1 cellular context compared by ENCODE assay signal in the genomic region with DNA sequence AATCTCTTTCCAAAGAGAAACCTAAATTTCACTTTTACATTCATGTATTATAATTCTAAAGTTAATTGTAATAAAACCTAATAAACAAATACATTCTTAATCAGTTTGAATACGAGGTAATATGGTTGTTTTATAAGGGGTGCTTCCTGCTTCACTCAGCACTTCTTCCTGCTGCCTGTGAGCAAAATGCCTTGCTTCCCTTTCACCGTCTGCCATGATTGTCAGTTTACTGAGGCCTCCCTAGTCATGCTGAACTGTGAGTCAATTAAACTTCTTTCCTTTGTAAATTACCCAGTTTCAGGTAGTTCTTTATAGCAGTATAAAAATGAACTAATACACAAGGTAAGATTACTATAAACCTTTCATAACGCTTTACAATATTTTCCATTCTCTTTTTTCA.
TF ChIP-seq lines count a peak whose summit lies in the region.

No MANE protein-coding gene starts in this region.

TF ChIP-seq in WTC11, 78 proteins besides CTCF, POLR2A, EP300 and RAD21:
- TF ChIP-seq, protein P1, sequence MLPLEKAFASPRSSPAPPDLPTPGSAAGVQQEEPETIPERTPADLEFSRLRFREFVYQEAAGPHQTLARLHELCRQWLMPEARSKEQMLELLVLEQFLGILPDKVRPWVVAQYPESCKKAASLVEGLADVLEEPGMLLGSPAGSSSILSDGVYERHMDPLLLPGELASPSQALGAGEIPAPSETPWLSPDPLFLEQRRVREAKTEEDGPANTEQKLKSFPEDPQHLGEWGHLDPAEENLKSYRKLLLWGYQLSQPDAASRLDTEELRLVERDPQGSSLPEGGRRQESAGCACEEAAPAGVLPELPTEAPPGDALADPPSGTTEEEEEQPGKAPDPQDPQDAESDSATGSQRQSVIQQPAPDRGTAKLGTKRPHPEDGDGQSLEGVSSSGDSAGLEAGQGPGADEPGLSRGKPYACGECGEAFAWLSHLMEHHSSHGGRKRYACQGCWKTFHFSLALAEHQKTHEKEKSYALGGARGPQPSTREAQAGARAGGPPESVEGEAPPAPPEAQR (CRISPR knock-in tag; IDR thresholded peaks at IDR 0.05), result no peak
- TF ChIP-seq, protein P2, sequence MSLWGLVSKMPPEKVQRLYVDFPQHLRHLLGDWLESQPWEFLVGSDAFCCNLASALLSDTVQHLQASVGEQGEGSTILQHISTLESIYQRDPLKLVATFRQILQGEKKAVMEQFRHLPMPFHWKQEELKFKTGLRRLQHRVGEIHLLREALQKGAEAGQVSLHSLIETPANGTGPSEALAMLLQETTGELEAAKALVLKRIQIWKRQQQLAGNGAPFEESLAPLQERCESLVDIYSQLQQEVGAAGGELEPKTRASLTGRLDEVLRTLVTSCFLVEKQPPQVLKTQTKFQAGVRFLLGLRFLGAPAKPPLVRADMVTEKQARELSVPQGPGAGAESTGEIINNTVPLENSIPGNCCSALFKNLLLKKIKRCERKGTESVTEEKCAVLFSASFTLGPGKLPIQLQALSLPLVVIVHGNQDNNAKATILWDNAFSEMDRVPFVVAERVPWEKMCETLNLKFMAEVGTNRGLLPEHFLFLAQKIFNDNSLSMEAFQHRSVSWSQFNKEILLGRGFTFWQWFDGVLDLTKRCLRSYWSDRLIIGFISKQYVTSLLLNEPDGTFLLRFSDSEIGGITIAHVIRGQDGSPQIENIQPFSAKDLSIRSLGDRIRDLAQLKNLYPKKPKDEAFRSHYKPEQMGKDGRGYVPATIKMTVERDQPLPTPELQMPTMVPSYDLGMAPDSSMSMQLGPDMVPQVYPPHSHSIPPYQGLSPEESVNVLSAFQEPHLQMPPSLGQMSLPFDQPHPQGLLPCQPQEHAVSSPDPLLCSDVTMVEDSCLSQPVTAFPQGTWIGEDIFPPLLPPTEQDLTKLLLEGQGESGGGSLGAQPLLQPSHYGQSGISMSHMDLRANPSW (CRISPR knock-in tag; conservative IDR thresholded peaks at IDR 0.05; ENCODE audit: low read depth), result no peak
- TF ChIP-seq NR2C2 (CRISPR knock-in tag; IDR thresholded peaks at IDR 0.05), result no peak
- no peak for TF ChIP-seq MYBL2 (CRISPR knock-in tag; IDR thresholded peaks at IDR 0.05)
- TF ChIP-seq, protein P3, sequence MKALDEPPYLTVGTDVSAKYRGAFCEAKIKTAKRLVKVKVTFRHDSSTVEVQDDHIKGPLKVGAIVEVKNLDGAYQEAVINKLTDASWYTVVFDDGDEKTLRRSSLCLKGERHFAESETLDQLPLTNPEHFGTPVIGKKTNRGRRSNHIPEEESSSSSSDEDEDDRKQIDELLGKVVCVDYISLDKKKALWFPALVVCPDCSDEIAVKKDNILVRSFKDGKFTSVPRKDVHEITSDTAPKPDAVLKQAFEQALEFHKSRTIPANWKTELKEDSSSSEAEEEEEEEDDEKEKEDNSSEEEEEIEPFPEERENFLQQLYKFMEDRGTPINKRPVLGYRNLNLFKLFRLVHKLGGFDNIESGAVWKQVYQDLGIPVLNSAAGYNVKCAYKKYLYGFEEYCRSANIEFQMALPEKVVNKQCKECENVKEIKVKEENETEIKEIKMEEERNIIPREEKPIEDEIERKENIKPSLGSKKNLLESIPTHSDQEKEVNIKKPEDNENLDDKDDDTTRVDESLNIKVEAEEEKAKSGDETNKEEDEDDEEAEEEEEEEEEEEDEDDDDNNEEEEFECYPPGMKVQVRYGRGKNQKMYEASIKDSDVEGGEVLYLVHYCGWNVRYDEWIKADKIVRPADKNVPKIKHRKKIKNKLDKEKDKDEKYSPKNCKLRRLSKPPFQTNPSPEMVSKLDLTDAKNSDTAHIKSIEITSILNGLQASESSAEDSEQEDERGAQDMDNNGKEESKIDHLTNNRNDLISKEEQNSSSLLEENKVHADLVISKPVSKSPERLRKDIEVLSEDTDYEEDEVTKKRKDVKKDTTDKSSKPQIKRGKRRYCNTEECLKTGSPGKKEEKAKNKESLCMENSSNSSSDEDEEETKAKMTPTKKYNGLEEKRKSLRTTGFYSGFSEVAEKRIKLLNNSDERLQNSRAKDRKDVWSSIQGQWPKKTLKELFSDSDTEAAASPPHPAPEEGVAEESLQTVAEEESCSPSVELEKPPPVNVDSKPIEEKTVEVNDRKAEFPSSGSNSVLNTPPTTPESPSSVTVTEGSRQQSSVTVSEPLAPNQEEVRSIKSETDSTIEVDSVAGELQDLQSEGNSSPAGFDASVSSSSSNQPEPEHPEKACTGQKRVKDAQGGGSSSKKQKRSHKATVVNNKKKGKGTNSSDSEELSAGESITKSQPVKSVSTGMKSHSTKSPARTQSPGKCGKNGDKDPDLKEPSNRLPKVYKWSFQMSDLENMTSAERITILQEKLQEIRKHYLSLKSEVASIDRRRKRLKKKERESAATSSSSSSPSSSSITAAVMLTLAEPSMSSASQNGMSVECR (CRISPR knock-in tag; IDR thresholded peaks at IDR 0.05; ENCODE audit: borderline replicate concordance), result no peak
- no peak for TF ChIP-seq TP53 (CRISPR knock-in tag; IDR thresholded peaks at IDR 0.05)
- TF ChIP-seq, protein P4, sequence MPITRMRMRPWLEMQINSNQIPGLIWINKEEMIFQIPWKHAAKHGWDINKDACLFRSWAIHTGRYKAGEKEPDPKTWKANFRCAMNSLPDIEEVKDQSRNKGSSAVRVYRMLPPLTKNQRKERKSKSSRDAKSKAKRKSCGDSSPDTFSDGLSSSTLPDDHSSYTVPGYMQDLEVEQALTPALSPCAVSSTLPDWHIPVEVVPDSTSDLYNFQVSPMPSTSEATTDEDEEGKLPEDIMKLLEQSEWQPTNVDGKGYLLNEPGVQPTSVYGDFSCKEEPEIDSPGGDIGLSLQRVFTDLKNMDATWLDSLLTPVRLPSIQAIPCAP (CRISPR knock-in tag; IDR thresholded peaks at IDR 0.05), result no peak
- TF ChIP-seq, protein P5, sequence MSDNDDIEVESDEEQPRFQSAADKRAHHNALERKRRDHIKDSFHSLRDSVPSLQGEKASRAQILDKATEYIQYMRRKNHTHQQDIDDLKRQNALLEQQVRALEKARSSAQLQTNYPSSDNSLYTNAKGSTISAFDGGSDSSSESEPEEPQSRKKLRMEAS (CRISPR knock-in tag; IDR thresholded peaks at IDR 0.05), result no peak
- no peak for TF ChIP-seq GRHL2 (CRISPR knock-in tag; IDR thresholded peaks at IDR 0.05; ENCODE audit: insufficient replicate concordance, severe bottlenecking)
- TF ChIP-seq, protein P6, sequence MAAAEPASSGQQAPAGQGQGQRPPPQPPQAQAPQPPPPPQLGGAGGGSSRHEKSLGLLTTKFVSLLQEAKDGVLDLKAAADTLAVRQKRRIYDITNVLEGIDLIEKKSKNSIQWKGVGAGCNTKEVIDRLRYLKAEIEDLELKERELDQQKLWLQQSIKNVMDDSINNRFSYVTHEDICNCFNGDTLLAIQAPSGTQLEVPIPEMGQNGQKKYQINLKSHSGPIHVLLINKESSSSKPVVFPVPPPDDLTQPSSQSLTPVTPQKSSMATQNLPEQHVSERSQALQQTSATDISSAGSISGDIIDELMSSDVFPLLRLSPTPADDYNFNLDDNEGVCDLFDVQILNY (CRISPR knock-in tag; IDR thresholded peaks at IDR 0.05), result no peak
- no peak for TF ChIP-seq ZNF396 (CRISPR knock-in tag; IDR thresholded peaks at IDR 0.05; ENCODE audit: borderline replicate concordance)
- TF ChIP-seq, protein P7, sequence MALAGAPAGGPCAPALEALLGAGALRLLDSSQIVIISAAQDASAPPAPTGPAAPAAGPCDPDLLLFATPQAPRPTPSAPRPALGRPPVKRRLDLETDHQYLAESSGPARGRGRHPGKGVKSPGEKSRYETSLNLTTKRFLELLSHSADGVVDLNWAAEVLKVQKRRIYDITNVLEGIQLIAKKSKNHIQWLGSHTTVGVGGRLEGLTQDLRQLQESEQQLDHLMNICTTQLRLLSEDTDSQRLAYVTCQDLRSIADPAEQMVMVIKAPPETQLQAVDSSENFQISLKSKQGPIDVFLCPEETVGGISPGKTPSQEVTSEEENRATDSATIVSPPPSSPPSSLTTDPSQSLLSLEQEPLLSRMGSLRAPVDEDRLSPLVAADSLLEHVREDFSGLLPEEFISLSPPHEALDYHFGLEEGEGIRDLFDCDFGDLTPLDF (CRISPR knock-in tag; IDR thresholded peaks at IDR 0.05), result no peak
